In the genomic region with DNA sequence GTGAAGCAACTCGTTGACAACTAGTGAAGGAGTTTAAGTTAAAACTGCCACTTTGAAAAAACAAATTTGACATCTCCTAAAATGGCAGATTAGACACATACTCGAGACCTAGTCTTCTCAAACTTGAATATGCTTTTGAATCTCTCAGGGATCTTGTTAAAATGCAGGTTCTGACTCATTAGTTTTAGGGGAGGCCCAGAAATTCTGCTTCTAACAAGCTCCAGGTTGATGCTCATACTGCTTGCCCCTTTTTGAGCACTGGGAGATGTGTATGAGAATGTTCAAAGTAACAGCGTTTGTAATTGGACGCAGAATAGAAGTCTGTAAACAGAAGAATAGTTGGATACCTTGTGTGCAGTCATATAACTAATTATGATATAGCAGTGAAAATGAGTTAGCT, we compare ENCODE assay signal across 8 cellular contexts. TPM values are rescaled to one million over a fixed set of nuclear protein-coding genes. Genes with fewer than 3 reads are reported as not detected.
A peak's percentile ranks its signal among the peaks of the same experiment; 100 is the strongest.
DNase-seq lines count a peak whose midpoint lies in the region; ATAC-seq lines count a peak whose summit lies in the region.

No MANE protein-coding gene starts in this region.

- H3K36me3 Mint-ChIP-seq in activated naive CD4-positive, alpha-beta T cell treated with anti-CD3 and anti-CD28 coated beads for 36 hours (ENCODE audit: low read depth) = peaks cover 16% of the 10 kb centered on the region
- H3K36me3 Mint-ChIP-seq in activated CD4-positive, alpha-beta memory T cell treated with anti-CD3 and anti-CD28 coated beads, Interleukin-2, amount 10 ng/mL, durations not matched to agents 7 days and 5 days (ENCODE audit: low read depth) = peaks cover 38% of the 10 kb centered on the region

- ATAC-seq in GM21515 (IDR thresholded peaks at IDR 0.05; ENCODE audit: unreplicated experiment) = no peak
- ATAC-seq in GM18511 (IDR thresholded peaks at IDR 0.05; ENCODE audit: unreplicated experiment) = no peak

- WGBS in thymus = 51% methylated on average over 4 of the region's 4 CpGs

- intact Hi-C loops in activated naive CD4-positive, alpha-beta T cell treated with anti-CD3 and anti-CD28 coated beads for 36 hours (cut with micrococcal nuclease) = loop anchor here (2.0 kb wide), 1 partner anchor 37 kb away; no protein-coding TSS in a partner anchor

- POLR2A ChIA-PET in activated CD4-positive, alpha-beta memory T cell treated with anti-CD3 and anti-CD28 coated beads, Interleukin-2, amount 10 ng/mL, durations not matched to agents 7 days and 5 days (lab: Charles Lee) = interaction anchor here (0.6 to 4.6 kb wide), 4 partner anchors 10 to 92 kb away, joined by 3 to 130 read pairs (median 12); a partner anchor contains a TSS

- H3K27ac Mint-ChIP-seq in activated naive CD4-positive, alpha-beta T cell treated with anti-CD3 and anti-CD28 coated beads for 36 hours = peak overlapping the region; percentile 21
- peak overlapping the region; percentile 34 for H3K27ac Mint-ChIP-seq in activated CD4-positive, alpha-beta memory T cell treated with anti-CD3 and anti-CD28 coated beads, Interleukin-2, amount 10 ng/mL, durations not matched to agents 7 days and 5 days

- CTCF ChIA-PET in activated naive CD4-positive, alpha-beta T cell treated with anti-CD3 and anti-CD28 coated beads for 36 hours (lab: Charles Lee) = interaction anchor here (1.0 kb wide), 1 partner anchor 93 kb away, joined by 3 read pairs; a partner anchor contains a TSS
- CTCF ChIA-PET in activated CD4-positive, alpha-beta memory T cell treated with anti-CD3 and anti-CD28 coated beads, Interleukin-2, amount 10 ng/mL, durations not matched to agents 7 days and 5 days (lab: Charles Lee) = interaction anchor here (1.1 to 1.9 kb wide), 5 partner anchors 9 to 148 kb away, joined by 3 to 7 read pairs (median 4); no protein-coding TSS in a partner anchor

- no peaks in the 10 kb centered on the region for H3K9me3 ChIP-seq in thymus (ENCODE audit: control insufficient read depth)

- peak overlapping the region; percentile 36 for H3K4me3 Mint-ChIP-seq in activated naive CD4-positive, alpha-beta T cell treated with anti-CD3 and anti-CD28 coated beads for 36 hours
- H3K4me3 Mint-ChIP-seq in activated CD4-positive, alpha-beta memory T cell treated with anti-CD3 and anti-CD28 coated beads, Interleukin-2, amount 10 ng/mL, durations not matched to agents 7 days and 5 days = peak overlapping the region; percentile 96

- peaks cover 13% of the 10 kb centered on the region for H3K4me1 ChIP-seq in thymus (ENCODE audit: control insufficient read depth, insufficient read depth, low read length)

- H3K4me3 ChIP-seq in iPS-11a (ENCODE audit: low read depth, low read length) (peak overlapping the region; percentile 92), thymus (ENCODE audit: low read length) (peak overlapping the region; percentile 100)

- H3K27me3 Mint-ChIP-seq in activated naive CD4-positive, alpha-beta T cell treated with anti-CD3 and anti-CD28 coated beads for 36 hours (ENCODE audit: low read depth) = peaks cover 2% of the 10 kb centered on the region
- H3K27me3 Mint-ChIP-seq in activated CD4-positive, alpha-beta memory T cell treated with anti-CD3 and anti-CD28 coated beads, Interleukin-2, amount 10 ng/mL, durations not matched to agents 7 days and 5 days = no peaks in the 10 kb centered on the region

- peaks cover 10% of the 10 kb centered on the region for H3K36me3 ChIP-seq in thymus (ENCODE audit: control insufficient read depth, insufficient read depth)

- no peaks in the 10 kb centered on the region for H3K9me3 Mint-ChIP-seq in activated naive CD4-positive, alpha-beta T cell treated with anti-CD3 and anti-CD28 coated beads for 36 hours
- no peaks in the 10 kb centered on the region for H3K9me3 Mint-ChIP-seq in activated CD4-positive, alpha-beta memory T cell treated with anti-CD3 and anti-CD28 coated beads, Interleukin-2, amount 10 ng/mL, durations not matched to agents 7 days and 5 days

- peaks cover 32% of the 10 kb centered on the region for H3K4me1 Mint-ChIP-seq in activated naive CD4-positive, alpha-beta T cell treated with anti-CD3 and anti-CD28 coated beads for 36 hours (ENCODE audit: low read depth)
- H3K4me1 Mint-ChIP-seq in activated CD4-positive, alpha-beta memory T cell treated with anti-CD3 and anti-CD28 coated beads, Interleukin-2, amount 10 ng/mL, durations not matched to agents 7 days and 5 days = peaks cover 51% of the 10 kb centered on the region

- H3K27ac ChIP-seq in thymus (ENCODE audit: low read depth) = no peak overlapping the region

- peak; percentile 19 for DNase-seq in activated naive CD4-positive, alpha-beta T cell treated with anti-CD3 and anti-CD28 coated beads for 36 hours
- no peak for DNase-seq in activated naive CD4-positive, alpha-beta T cell treated with Interleukin-2 at 50 U/mL for 16 hours
- no peak for DNase-seq in activated CD4-positive, alpha-beta memory T cell treated with anti-CD3 and anti-CD28 coated beads, Interleukin-2, amount 10 ng/mL, durations not matched to agents 7 days and 5 days
- no peak for DNase-seq in stimulated activated CD8-positive, alpha-beta memory T cell treated with anti-CD3 and anti-CD28 coated beads, Interleukin-4, amount 100 ng/mL, for 48 hours

- H3K27me3 ChIP-seq in thymus (ENCODE audit: control insufficient read depth, insufficient read depth) = no peaks in the 10 kb centered on the region

RNA-seq across cellular contexts. Expression of a gene that starts 1.6 kb away (rescaled TPM):
- total RNA-seq in activated naive CD4-positive, alpha-beta T cell treated with anti-CD3 and anti-CD28 coated beads for 36 hours = 10 to 100 TPM; 16.0 to 16.7 TPM
- total RNA-seq in activated CD4-positive, alpha-beta memory T cell treated with anti-CD3 and anti-CD28 coated beads, Interleukin-2, amount 10 ng/mL, durations not matched to agents 7 days and 5 days = 10 to 100 TPM; 32.6 to 36.5 TPM
- 16.7 TPM for polyA plus RNA-seq in thymus
